In genomic region chr5:122653087-122654017, GRCh38 we compare ENCODE assay signal across 1 cellular context.
TF ChIP-seq lines count a peak whose summit lies in the region.

No MANE protein-coding gene starts in this region.

TF ChIP-seq in HEK293, 187 proteins besides CTCF, POLR2A, EP300 and RAD21 (continued from another document):
- TF ChIP-seq PRDM4 (tag by site-specific recombination; IDR thresholded peaks at IDR 0.05) (no peak), BCL11A (tag by site-specific recombination; IDR thresholded peaks at IDR 0.05; ENCODE audit: low read depth) (no peak), ZNF654 (tag by site-specific recombination; IDR thresholded peaks at IDR 0.05; ENCODE audit: low read depth) (no peak), ZBTB49 (tag by site-specific recombination; IDR thresholded peaks at IDR 0.05; ENCODE audit: low read depth) (no peak), ZBTB48 (tag by site-specific recombination; IDR thresholded peaks at IDR 0.05) (no peak), ZNF560 (tag by site-specific recombination; IDR thresholded peaks at IDR 0.05; ENCODE audit: borderline replicate concordance) (no peak), ZNF585B (tag by site-specific recombination; IDR thresholded peaks at IDR 0.05) (no peak), ZNF561 (tag by site-specific recombination; IDR thresholded peaks at IDR 0.05; ENCODE audit: borderline replicate concordance) (no peak), HOXA7 (CRISPR knock-in tag; IDR thresholded peaks at IDR 0.05; ENCODE audit: borderline replicate concordance) (no peak), RBAK (tag by site-specific recombination; IDR thresholded peaks at IDR 0.05) (no peak)
